Comparison of ENCODE assay signal across 21 cellular contexts in genomic region chrX:135094726-135095125, GRCh38. TPM values are rescaled to one million over a fixed set of nuclear protein-coding genes. Genes with fewer than 3 reads are reported as not detected.
DNase-seq lines count a peak whose midpoint lies in the region; ATAC-seq and TF ChIP-seq lines count a peak whose summit lies in the region.
"Had no signal": no experiment of that assay in that cellular context is flagged by ENCODE, and none has a peak within 500 bp of the region (broad histone marks: within the 10 kb centered on the region; RNA-seq: fewer than 3 reads in every experiment).

No MANE protein-coding gene starts in this region.

- H3K4me3 ChIP-seq in adrenal gland (no peak overlapping the region), choroid plexus epithelial cell (ENCODE audit: low read depth, low read length) (no peak overlapping the region)
- H3K4me3 ChIP-seq: BLaER1, GM23338 had no signal

- H3K27ac ChIP-seq in adrenal gland: no peak overlapping the region
- H3K27ac ChIP-seq: BLaER1, HL-60 had no signal

- intact Hi-C loops in adrenal gland (cut with DNase I) (no loop called here), cardiac septum (cut with DNase I) (no loop called here)

- H3K36me3 Mint-ChIP-seq in nephron progenitor cell (ENCODE audit: low read depth) (no peaks in the 10 kb centered on the region), type B pancreatic cell (no peaks in the 10 kb centered on the region)
- H3K36me3 Mint-ChIP-seq: CD14-positive monocyte; CD4-positive, alpha-beta memory T cell had no signal

- ATAC-seq in stimulated activated naive CD8-positive, alpha-beta T cell treated with anti-CD3 and anti-CD28 coated beads, Interleukin-15, Interleukin-2, amounts not matched to agents 100 U/mL and 50 U/mL, for 24 hours: no peak
- ATAC-seq: GM23338 had no signal

- DNase-seq in adrenal gland (peak in 5 of 7 donors; percentile 38 to 62 (median 51)), choroid plexus epithelial cell (ENCODE audit: low read depth) (peak; percentile 14), nephron progenitor cell (no peak), type B pancreatic cell (ENCODE audit: extremely low spot score, unreplicated experiment) (no peak), cardiac septum (ENCODE audit: low spot score) (no peak)
- DNase-seq in stimulated activated naive CD8-positive, alpha-beta T cell treated with anti-CD3 and anti-CD28 coated beads, Interleukin-15, Interleukin-2, amounts not matched to agents 100 U/mL and 50 U/mL, for 24 hours: no peak
- no peak for DNase-seq in stimulated activated CD4-positive, alpha-beta T cell treated with anti-CD3 and anti-CD28 coated beads, Interleukin-1b, Interleukin-23, amount 100 ng/mL, for 48 hours
- DNase-seq: 8988T; CD4-positive, alpha-beta memory T cell; DMS153; DMS79; GDM1; HCEC 1CT had no signal

- H3K27me3 Mint-ChIP-seq in nephron progenitor cell (ENCODE audit: low read depth, poor library complexity): peaks cover 8% of the 10 kb centered on the region
- H3K27me3 Mint-ChIP-seq in type B pancreatic cell: peaks cover 7% of the 10 kb centered on the region

- peak overlapping the region; percentile 44 for H3K4me3 Mint-ChIP-seq in nephron progenitor cell
- peak overlapping the region; percentile 45 for H3K4me3 Mint-ChIP-seq in type B pancreatic cell
- H3K4me3 Mint-ChIP-seq: CD14-positive monocyte, GM23338 had no signal

- no peaks in the 10 kb centered on the region for H3K4me1 ChIP-seq in adrenal gland (replicated peaks in 1 of 2)

- H3K36me3 ChIP-seq in adrenal gland (replicated peaks in 1 of 2): no peaks in the 10 kb centered on the region
- H3K36me3 ChIP-seq: BLaER1 had no signal

- peak overlapping the region; percentile 85 for H3K27ac Mint-ChIP-seq in nephron progenitor cell
- H3K27ac Mint-ChIP-seq in type B pancreatic cell: no peak overlapping the region
- H3K27ac Mint-ChIP-seq: CD14-positive monocyte; CD4-positive, alpha-beta memory T cell; GM23338 had no signal

- H3K9me3 Mint-ChIP-seq in nephron progenitor cell (peaks cover 55% of the 10 kb centered on the region), type B pancreatic cell (no peaks in the 10 kb centered on the region)
- H3K9me3 Mint-ChIP-seq: CD4-positive, alpha-beta memory T cell had no signal

- H3K27me3 ChIP-seq in adrenal gland: no peaks in the 10 kb centered on the region

- no peak for TF ChIP-seq POLR2A in adrenal gland (IDR thresholded peaks at IDR 0.05)

- no peaks in the 10 kb centered on the region for H3K9me3 ChIP-seq in adrenal gland (replicated peaks in 1 of 3)

- 13 to 66% (median 40%) methylated on average over 4 to 6 of the region's 6 CpGs for WGBS in adrenal gland, 4 donors

- no peak for TF ChIP-seq CTCF in adrenal gland (IDR thresholded peaks at IDR 0.05)
- no peak for TF ChIP-seq CTCF in choroid plexus epithelial cell (conservative IDR thresholded peaks at IDR 0.05; ENCODE audit: low read depth, low read length)
- TF ChIP-seq CTCF in nephron progenitor cell (IDR thresholded peaks at IDR 0.05): no peak
- no peak for TF ChIP-seq CTCF in type B pancreatic cell (conservative IDR thresholded peaks at IDR 0.05)

- H3K4me1 Mint-ChIP-seq in nephron progenitor cell (peaks cover 22% of the 10 kb centered on the region), type B pancreatic cell (ENCODE audit: unreplicated experiment) (peaks cover 3% of the 10 kb centered on the region)

RNA-seq across cellular contexts. Expression of gene SMIM10L2B, which starts 3.8 kb away (rescaled TPM):
- total RNA-seq in adrenal gland (1 to 10 TPM; 2.8 to 7.6 (median 4.4) TPM), type B pancreatic cell (ENCODE audit: low replicate concordance) (3.4 and 5.3 TPM in 2 replicates), cardiac septum (2.0 TPM)
- 1 to 10 TPM; 2.5 to 6.3 (median 4.6) TPM for polyA plus RNA-seq in adrenal gland
- polyA plus RNA-seq: CD14-positive monocyte had no signal

RNA-seq across cellular contexts. Expression of gene ETDB, which starts 25.6 kb away (rescaled TPM):
- total RNA-seq in adrenal gland (not detected), type B pancreatic cell (ENCODE audit: low replicate concordance) (not detected in 2 replicates), cardiac septum (not detected)
- polyA plus RNA-seq in adrenal gland: not detected
- total RNA-seq: A673; CD4-positive, alpha-beta memory T cell; Daoy; GM23338; HT1080 had no signal
- polyA plus RNA-seq: AG04450; CD14-positive monocyte; CD4-positive, alpha-beta memory T cell; GM23338 had no signal

RNA-seq across cellular contexts. Expression of gene RTL8A, which starts 42.8 kb away (rescaled TPM):
- total RNA-seq in adrenal gland (10 to 100 TPM; 36.8 to 53.3 (median 43.1) TPM), type B pancreatic cell (ENCODE audit: low replicate concordance) (48.7 and 54.5 TPM in 2 replicates), cardiac septum (30.4 TPM)
- polyA plus RNA-seq in adrenal gland: 100 to 1,000 TPM in 2 of 3 donors, 10 to 100 TPM in 1; 76.4 to 232 (median 161) TPM

Comparison
In these comparisons a context has a peak if more than half of its experiments do, and no peak if none do; other contexts are left out.
1. DNase-seq: peak in adrenal gland (5 of 7) and choroid plexus epithelial cell (single experiment); none in nephron progenitor cell (single experiment), type B pancreatic cell (single experiment), cardiac septum (single experiment), stimulated activated naive CD8-positive, alpha-beta T cell treated with anti-CD3 and anti-CD28 coated beads, Interleukin-15, Interleukin-2, amounts not matched to agents 100 U/mL and 50 U/mL, for 24 hours (single experiment) and stimulated activated CD4-positive, alpha-beta T cell treated with anti-CD3 and anti-CD28 coated beads, Interleukin-1b, Interleukin-23, amount 100 ng/mL, for 48 hours (single experiment).